ENCODE assay signal across 8 cellular contexts in genomic region chr9:37753489-37754190, GRCh38.
DNase-seq lines count a peak whose midpoint lies in the region; ATAC-seq and TF ChIP-seq lines count a peak whose summit lies in the region.

Gene TRMT10B (plus strand): TSS chr9:37753805. CDS start chr9:37761932, 8,127 bp downstream.

- POLR2A ChIA-PET in GM10248 (lab: Yijun Ruan, JAX): no interaction called here

- peak within 1 kb of the TSS; percentile 86 for H3K4me3 ChIP-seq in retinal pigment epithelial cell (ENCODE audit: low read length)

- ATAC-seq in HG02571 (IDR thresholded peaks at IDR 0.05; ENCODE audit: unreplicated experiment): peak; percentile 92

- H3K36me3 Mint-ChIP-seq in T-helper 2 cell treated with Interferon-gamma antibody and Interleukin-4, amounts not matched to agents 5 μg/mL and 100 μg/mL, for 36 hours (ENCODE audit: low read depth): peaks cover 5% of the 10 kb centered on the region

- H3K4me1 Mint-ChIP-seq in T-helper 2 cell treated with Interferon-gamma antibody and Interleukin-4, amounts not matched to agents 5 μg/mL and 100 μg/mL, for 36 hours (ENCODE audit: low read depth): peaks cover 20% of the 10 kb centered on the region

- TF ChIP-seq CTCF in GM10248 (IDR thresholded peaks at IDR 0.05; ENCODE audit: control extremely low read depth, extremely low read depth, low read depth, missing control alignments) (no peak), retinal pigment epithelial cell (conservative IDR thresholded peaks at IDR 0.05; ENCODE audit: low read depth, low read length) (no peak)

- CTCF ChIA-PET in GM10248 (lab: Yijun Ruan, JAX): no interaction called here

- DNase-seq in GM10248 (ENCODE audit: extremely low spot score): peak; percentile 89
- peak; percentile 74 for DNase-seq in NCI-H1105 (lab: John Stamatoyannopoulos, UW)
- peak; percentile 74 for DNase-seq in T-helper 2 cell treated with Interferon-gamma antibody and Interleukin-4, amounts not matched to agents 5 μg/mL and 100 μg/mL, for 36 hours (ENCODE audit: low spot score)
- peak; percentile 86 for DNase-seq in astrocyte of the hippocampus (ENCODE audit: low read depth, low spot score)
- peak; percentile 11 to 85 (median 52) for DNase-seq in hypothalamus (lab: John Stamatoyannopoulos, UW)
- DNase-seq in retinal pigment epithelial cell (ENCODE audit: low read depth): no peak
- DNase-seq in NCI-H128 (lab: John Stamatoyannopoulos, UW; ENCODE audit: unreplicated experiment): no peak

- H3K27ac Mint-ChIP-seq in T-helper 2 cell treated with Interferon-gamma antibody and Interleukin-4, amounts not matched to agents 5 μg/mL and 100 μg/mL, for 36 hours: peak within 1 kb of the TSS; percentile 88

- no peaks in the 10 kb centered on the region for H3K27me3 Mint-ChIP-seq in T-helper 2 cell treated with Interferon-gamma antibody and Interleukin-4, amounts not matched to agents 5 μg/mL and 100 μg/mL, for 36 hours (ENCODE audit: low read depth)

- peak within 1 kb of the TSS; percentile 97 for H3K4me3 Mint-ChIP-seq in T-helper 2 cell treated with Interferon-gamma antibody and Interleukin-4, amounts not matched to agents 5 μg/mL and 100 μg/mL, for 36 hours

- peaks cover 6% of the 10 kb centered on the region for H3K9me3 Mint-ChIP-seq in T-helper 2 cell treated with Interferon-gamma antibody and Interleukin-4, amounts not matched to agents 5 μg/mL and 100 μg/mL, for 36 hours

Comparison
In these comparisons a context has a peak if more than half of its experiments do, and no peak if none do; other contexts are left out.
1. DNase-seq: peak in GM10248 (single experiment), NCI-H1105 (single experiment), T-helper 2 cell treated with Interferon-gamma antibody and Interleukin-4, amounts not matched to agents 5 μg/mL and 100 μg/mL, for 36 hours (single experiment), astrocyte of the hippocampus (single experiment) and hypothalamus (51 of 51); none in retinal pigment epithelial cell (single experiment) and NCI-H128 (single experiment).